8 cellular contexts compared by ENCODE assay signal in the genomic region with DNA sequence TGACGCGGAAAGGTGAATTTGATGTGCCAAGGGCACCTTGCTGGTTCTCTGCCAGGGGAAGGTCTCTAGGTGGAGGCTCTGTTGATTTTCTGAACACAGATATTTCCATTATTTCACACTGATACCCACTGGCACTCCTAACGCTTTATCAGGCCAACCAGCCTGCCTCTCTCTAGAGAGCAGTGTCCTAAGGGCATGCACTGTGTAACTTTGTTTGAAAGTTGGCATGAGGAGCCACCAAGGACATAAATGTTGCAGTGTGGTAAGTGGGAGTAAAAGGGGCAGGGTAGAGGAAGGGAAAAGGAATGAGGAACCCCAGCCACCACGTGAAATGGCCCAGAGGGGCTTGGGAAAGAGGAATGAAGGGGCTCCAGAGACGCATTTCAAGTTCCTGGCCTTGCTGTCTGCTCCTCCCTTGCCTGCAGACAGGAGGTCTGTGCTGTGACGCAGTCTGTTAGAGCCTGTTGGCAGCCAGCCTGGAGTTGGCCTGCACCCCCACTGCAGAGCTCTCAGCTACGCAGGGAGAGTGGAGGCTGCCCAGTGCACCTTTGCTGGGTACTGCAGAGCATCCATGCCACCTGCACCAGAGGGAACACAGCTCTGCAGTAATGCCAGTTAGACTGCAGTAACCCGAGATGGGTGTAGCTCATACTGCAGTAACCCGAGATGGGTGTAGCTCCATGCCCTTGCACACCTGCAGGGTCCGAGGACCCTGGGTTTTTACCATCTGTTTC.
DNase-seq lines count a peak whose midpoint lies in the region; ATAC-seq and TF ChIP-seq lines count a peak whose summit lies in the region.

No MANE protein-coding gene starts in this region.

- no peaks in the 10 kb centered on the region for H3K9me3 ChIP-seq in thyroid gland

- no peak overlapping the region for H3K4me3 ChIP-seq in thyroid gland (replicated peaks in 1 of 3)

- no peak for TF ChIP-seq POLR2A in thyroid gland (IDR thresholded peaks at IDR 0.05)

- DNase-seq in NCI-H1436 (lab: John Stamatoyannopoulos, UW) (peak; percentile 71), anterior cingulate cortex (lab: John Stamatoyannopoulos, UW) (peak in 48 of 58 donors; percentile 5 to 82 (median 44)), iPS DF 19.7 (ENCODE audit: low read depth, low spot score) (peak; percentile 28), thyroid gland (peak; percentile 80 to 87)
- no peak for DNase-seq in activated CD4-positive, alpha-beta T cell treated with anti-CD3 and anti-CD28 coated beads, Interleukin-2, amount 50 U/mL, for 4 hours

- intact Hi-C loops in thyroid gland (cut with DNase I), result no loop called here

- peak overlapping the region in 2 of 3 donors; percentile 0 to 54 for H3K27ac ChIP-seq in thyroid gland

- H3K27me3 ChIP-seq in thyroid gland, result no peaks in the 10 kb centered on the region

- WGBS in thyroid gland, 2 donors, result 30% methylated on average over 7 to 8 of the region's 10 CpGs

- H3K36me3 ChIP-seq in thyroid gland, result no peaks in the 10 kb centered on the region

- TF ChIP-seq CTCF in thyroid gland (IDR thresholded peaks at IDR 0.05), result no peak

- ATAC-seq in activated CD4-positive, CD25-positive, alpha-beta regulatory T cell treated with anti-CD3 and anti-CD28 coated beads, Interleukin-2, amount 50 U/mL, for 24 hours, result no peak
- ATAC-seq in GM18498 (IDR thresholded peaks at IDR 0.05; ENCODE audit: unreplicated experiment) (no peak), HG03565 (IDR thresholded peaks at IDR 0.05; ENCODE audit: unreplicated experiment) (no peak)

- peaks cover 0 to 9% of the 10 kb centered on the region in 2 donors for H3K4me1 ChIP-seq in thyroid gland

Comparison
In these comparisons a context has a peak if more than half of its experiments do, and no peak if none do; other contexts are left out.
1. DNase-seq: peak in NCI-H1436 (single experiment), anterior cingulate cortex (48 of 58), iPS DF 19.7 (single experiment) and thyroid gland (2 of 2); none in activated CD4-positive, alpha-beta T cell treated with anti-CD3 and anti-CD28 coated beads, Interleukin-2, amount 50 U/mL, for 4 hours (0 of 2).